ENCODE assay signal across 8 cellular contexts in genomic region chr22:38657248-38657909, GRCh38. TPM values are rescaled to one million over a fixed set of nuclear protein-coding genes. Genes with fewer than 3 reads are reported as not detected.
DNase-seq lines count a peak whose midpoint lies in the region; ATAC-seq and TF ChIP-seq lines count a peak whose summit lies in the region.

No MANE protein-coding gene starts in this region.

- no peak for TF ChIP-seq EP300 in suprapubic skin (IDR thresholded peaks at IDR 0.05)

- H3K27ac ChIP-seq in suprapubic skin, result peak overlapping the region; percentile 89

- no peak for TF ChIP-seq POLR2A in suprapubic skin (IDR thresholded peaks at IDR 0.05)

- no peaks in the 10 kb centered on the region for H3K27me3 ChIP-seq in suprapubic skin

- H3K4me3 ChIP-seq in mucosa of descending colon, result peak overlapping the region; percentile 86
- H3K4me3 ChIP-seq in suprapubic skin, result peak overlapping the region; percentile 96

- intact Hi-C loops in mucosa of descending colon (cut with DNase I, micrococcal nuclease), result no loop called here

- ATAC-seq in HG03378 (IDR thresholded peaks at IDR 0.05; ENCODE audit: unreplicated experiment), result peak; percentile 25
- peak; percentile 26 for ATAC-seq in mucosa of descending colon
- no peak for ATAC-seq in GM21576 (IDR thresholded peaks at IDR 0.05; ENCODE audit: unreplicated experiment)
- no peak for ATAC-seq in HG03521 (IDR thresholded peaks at IDR 0.05; ENCODE audit: unreplicated experiment)

- 13% methylated on average over 9 of the region's 10 CpGs for WGBS in suprapubic skin

- H3K9me3 ChIP-seq in mucosa of descending colon (no peaks in the 10 kb centered on the region), suprapubic skin (no peaks in the 10 kb centered on the region)

- peak; percentile 46 for DNase-seq in GM10266 (ENCODE audit: extremely low spot score)
- DNase-seq in UCSD-AML1 (lab: John Stamatoyannopoulos, UW; ENCODE audit: unreplicated experiment), result peak; percentile 29
- peak; percentile 29 for DNase-seq in dermis blood vessel endothelial cell
- DNase-seq in mucosa of descending colon, result peak in 2 of 3 donors; percentile 34 to 44
- no peak for DNase-seq in suprapubic skin (ENCODE audit: low spot score in 2 of 2)

- TF ChIP-seq CTCF in GM10266 (IDR thresholded peaks at IDR 0.05; ENCODE audit: control insufficient read depth, insufficient read depth, low read depth, missing control alignments) (no peak), mucosa of descending colon (IDR thresholded peaks at IDR 0.05) (no peak), suprapubic skin (IDR thresholded peaks at IDR 0.05) (no peak)

- H3K4me1 ChIP-seq in mucosa of descending colon (ENCODE audit: low read depth) (peaks cover 15% of the 10 kb centered on the region), suprapubic skin (peaks cover 25% of the 10 kb centered on the region)

- no peaks in the 10 kb centered on the region for H3K36me3 ChIP-seq in mucosa of descending colon (ENCODE audit: low read depth)
- no peaks in the 10 kb centered on the region for H3K36me3 ChIP-seq in suprapubic skin

RNA-seq across cellular contexts. Expression of gene CBY1, which starts 0.9 kb away (rescaled TPM):
- total RNA-seq in dermis blood vessel endothelial cell (15.1 and 18.4 TPM in 2 replicates), mucosa of descending colon (10 to 100 TPM; 22.8 to 46.5 (median 30.0) TPM), suprapubic skin (10 to 100 TPM in 3 of 4 donors, 1 to 10 TPM in 1; 9.9 to 25.7 (median 15.4) TPM)

RNA-seq across cellular contexts. Expression of gene FAM227A, which starts 1.2 kb away (rescaled TPM):
- total RNA-seq in dermis blood vessel endothelial cell (0.34 and 0.65 TPM in 2 replicates), mucosa of descending colon (1 to 10 TPM in 2 of 3 donors, under 1 TPM in 1; 0.52 to 1.5 (median 1.3) TPM), suprapubic skin (1 to 10 TPM in 3 of 4 donors, under 1 TPM in 1; 0.89 to 6.2 (median 2.2) TPM)

RNA-seq across cellular contexts. Expression of gene TOMM22, which starts 24.4 kb away (rescaled TPM):
- total RNA-seq in dermis blood vessel endothelial cell, result 59.8 and 76.6 TPM in 2 replicates
- 10 to 100 TPM; 64.5 to 84.4 (median 72.4) TPM for total RNA-seq in mucosa of descending colon
- 10 to 100 TPM; 15.6 to 56.2 (median 36.7) TPM for total RNA-seq in suprapubic skin

RNA-seq across cellular contexts. Expression of gene JOSD1, which starts 43.4 kb away (rescaled TPM):
- total RNA-seq in dermis blood vessel endothelial cell, result 98.4 and 117 TPM in 2 replicates
- 10 to 100 TPM; 82.5 to 98.3 (median 87.9) TPM for total RNA-seq in mucosa of descending colon
- total RNA-seq in suprapubic skin, result 10 to 100 TPM; 51.4 to 87.4 (median 62.3) TPM

RNA-seq across cellular contexts. Expression of gene GTPBP1, which starts 48.4 kb away (rescaled TPM):
- 35.1 and 46.7 TPM in 2 replicates for total RNA-seq in dermis blood vessel endothelial cell
- total RNA-seq in mucosa of descending colon, result 10 to 100 TPM; 73.1 to 96.8 (median 76.8) TPM
- total RNA-seq in suprapubic skin, result 100 to 1,000 TPM in 1 of 4 donors, 10 to 100 TPM in 3; 73.0 to 100 (median 76.8) TPM

Comparison
In these comparisons a context has a peak if more than half of its experiments do, and no peak if none do; other contexts are left out.
1. DNase-seq: peak in GM10266 (single experiment), UCSD-AML1 (single experiment), dermis blood vessel endothelial cell (single experiment) and mucosa of descending colon (2 of 3); none in suprapubic skin (0 of 2).
2. ATAC-seq: peak in HG03378 (single experiment) and mucosa of descending colon (single experiment); none in GM21576 (single experiment) and HG03521 (single experiment).